30 cellular contexts compared by ENCODE assay signal in the genomic region with DNA sequence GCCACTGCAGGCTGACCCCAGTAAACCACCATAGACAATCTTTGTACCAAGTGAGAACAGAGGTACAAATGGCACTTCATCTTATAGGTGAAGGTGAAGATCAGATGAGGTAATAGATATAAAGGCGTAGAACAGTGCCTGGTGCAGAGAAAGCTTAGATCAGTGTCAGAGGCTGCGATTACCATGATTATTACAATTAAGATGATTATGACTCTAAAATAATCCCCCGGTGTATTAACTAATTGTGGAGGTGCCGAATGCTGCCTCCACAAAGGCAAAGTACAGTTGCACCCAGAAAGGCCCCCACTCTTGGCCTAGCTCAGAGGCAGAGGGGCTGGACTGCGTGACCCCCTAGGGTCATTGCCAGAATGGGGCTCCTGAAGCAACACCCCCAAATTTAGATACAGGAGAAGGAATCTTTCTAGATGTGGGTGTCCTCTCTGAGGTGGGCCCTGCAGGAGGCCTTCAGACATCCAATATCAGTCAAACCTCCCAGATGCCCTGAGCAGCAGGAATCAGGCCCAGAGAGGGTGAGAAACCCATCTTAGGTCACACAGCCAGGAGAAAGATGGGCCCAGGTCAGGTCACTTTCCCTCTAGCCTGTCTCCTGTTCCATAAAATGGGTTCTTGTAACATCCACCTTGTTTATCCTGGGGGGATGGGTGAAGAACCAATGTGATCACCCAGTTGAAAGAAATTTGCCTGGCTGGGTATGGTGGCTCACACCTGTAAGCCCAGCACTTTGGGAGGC.
"Had no signal": no experiment of that assay in that cellular context is flagged by ENCODE, and none has a peak within 500 bp of the region (broad histone marks: within the 10 kb centered on the region; RNA-seq: fewer than 3 reads in every experiment).

No MANE protein-coding gene starts in this region.

- H3K79me2 ChIP-seq: parathyroid adenoma had no signal

- DNase-seq: naive B cell; naive thymus-derived CD8-positive, alpha-beta T cell; nephron progenitor cell; nucleus accumbens; ovary; psoas muscle; right cardiac atrium; spleen; stimulated activated CD4-positive, alpha-beta T cell treated with anti-CD3 and anti-CD28 coated beads, Interleukin-12 subunit alpha, Interleukin-12 subunit beta, amount 100 ng/mL, for 4 hours; stimulated activated CD4-positive, alpha-beta T cell treated with anti-CD3 and anti-CD28 coated beads, Interleukin-1b, Interleukin-23, amount 100 ng/mL, for 48 hours; stimulated activated CD4-positive, alpha-beta T cell treated with anti-CD3 and anti-CD28 coated beads, Interleukin-4, amount 100 ng/mL, for 1 hour; stimulated activated CD4-positive, alpha-beta T cell treated with anti-CD3 and anti-CD28 coated beads, Interleukin-4, amount 100 ng/mL, for 4 hours; stimulated activated CD8-positive, alpha-beta memory T cell treated with anti-CD3 and anti-CD28 coated beads, Interleukin-4, amount 100 ng/mL, for 48 hours; stimulated activated naive CD4-positive, alpha-beta T cell; stimulated activated naive CD8-positive, alpha-beta T cell treated with anti-CD3 and anti-CD28 coated beads, Interleukin-15, amount 100 ng/mL, for 72 hours; stimulated activated naive CD8-positive, alpha-beta T cell treated with anti-CD3 and anti-CD28 coated beads, Interleukin-15, Interleukin-2, amounts not matched to agents 100 U/mL and 50 U/mL, for 24 hours; thyroid gland; trophoblast cell; upper lobe of left lung had no signal

- FAIRE-seq: urothelium cell line had no signal

- H3K36me3 ChIP-seq: neutrophil, ovary, spleen, thoracic aorta, thyroid gland, tibial nerve, upper lobe of left lung, vagina had no signal

- H3K4me1 ChIP-seq: parathyroid adenoma, psoas muscle, thyroid gland, tibial nerve, upper lobe of left lung, vagina had no signal

- ATAC-seq: naive thymus-derived CD8-positive, alpha-beta T cell; natural killer cell treated with Interleukin-12 subunit alpha and Interleukin-12 subunit beta and Interleukin-15 and Interleukin-18, amount 100 ng/mL, for 72 hours; psoas muscle; right cardiac atrium; sciatic nerve; stimulated activated memory B cell treated with anti-CD40 and anti-IgM and Interleukin-4, amounts not matched to agents 10 μg/mL and 1 μg/mL and 100 μg/mL, for 72 hours; stimulated activated naive CD8-positive, alpha-beta T cell treated with anti-CD3 and anti-CD28 coated beads, Interleukin-15, amount 100 ng/mL, for 72 hours; stimulated activated naive CD8-positive, alpha-beta T cell treated with anti-CD3 and anti-CD28 coated beads, Interleukin-15, Interleukin-2, amounts not matched to agents 100 U/mL and 50 U/mL, for 24 hours had no signal

- H3K27ac ChIP-seq: neutrophil, ovary, parathyroid adenoma, psoas muscle, skin epidermis, spleen, thoracic aorta, thyroid gland, tibial nerve, upper lobe of left lung, vagina had no signal

- H3K27me3 ChIP-seq: neutrophil, ovary, thyroid gland, tibial nerve, upper lobe of left lung, vagina had no signal

- H3K9me3 ChIP-seq: neutrophil, ovary, psoas muscle, thoracic aorta, thyroid gland, upper lobe of left lung, vagina had no signal

- H2AFZ ChIP-seq: parathyroid adenoma had no signal

- H3K4me2 ChIP-seq: smooth muscle cell had no signal

- H3K9ac ChIP-seq: parathyroid adenoma had no signal

- H3K4me3 ChIP-seq: ovary, psoas muscle, skin epidermis, smooth muscle cell, spleen, thoracic aorta, thyroid gland, tibial nerve, upper lobe of left lung, vagina had no signal
